1 cellular context compared by ENCODE assay signal in genomic region chr7:56106108-56107073, GRCh38.
TF ChIP-seq lines count a peak whose summit lies in the region.

A gene with protein sequence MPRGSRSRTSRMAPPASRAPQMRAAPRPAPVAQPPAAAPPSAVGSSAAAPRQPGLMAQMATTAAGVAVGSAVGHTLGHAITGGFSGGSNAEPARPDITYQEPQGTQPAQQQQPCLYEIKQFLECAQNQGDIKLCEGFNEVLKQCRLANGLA (minus strand): TSS chr7:56106476. CDS start chr7:56106413, 63 bp downstream.

TF ChIP-seq in SK-N-SH treated with all-trans-retinoic acid at 6 μM for 48 hours, 23 proteins besides CTCF, POLR2A, EP300 and RAD21 (continued from another document):
- TF ChIP-seq CREB5 (CRISPR knock-in tag; IDR thresholded peaks at IDR 0.05; ENCODE audit: low read depth) (no peak), ZNF70 (CRISPR knock-in tag; IDR thresholded peaks at IDR 0.05) (no peak)
